Comparison of ENCODE assay signal across 9 cellular contexts in genomic region chr11:65489706-65490310, GRCh38. TPM values are rescaled to one million over a fixed set of nuclear protein-coding genes. Genes with fewer than 3 reads are reported as not detected.
A peak's percentile ranks its signal among the peaks of the same experiment; 100 is the strongest.
DNase-seq lines count a peak whose midpoint lies in the region; ATAC-seq and TF ChIP-seq lines count a peak whose summit lies in the region.
"Had no signal": no experiment of that assay in that cellular context is flagged by ENCODE, and none has a peak within 500 bp of the region (broad histone marks: within the 10 kb centered on the region; RNA-seq: fewer than 3 reads in every experiment).

No MANE protein-coding gene starts in this region.

- H3K4me1 ChIP-seq in mesodermal cell (ENCODE audit: control insufficient read depth, insufficient read depth, low read length, poor library complexity, severe bottlenecking), result peaks cover 86% of the 10 kb centered on the region
- H3K4me1 ChIP-seq in tibial nerve, result peaks cover 20 to 96% (median 83%) of the 10 kb centered on the region in 4 donors

- H3K4me3 ChIP-seq in coronary artery, result peak overlapping the region; percentile 42
- no peak overlapping the region for H3K4me3 ChIP-seq in mesodermal cell (ENCODE audit: extremely low read depth, insufficient read depth, low read length, poor library complexity, severe bottlenecking)
- H3K4me3 ChIP-seq in tibial nerve, result no peak overlapping the region

- ATAC-seq in HG03175 (IDR thresholded peaks at IDR 0.05; ENCODE audit: unreplicated experiment), result no peak
- no peak for ATAC-seq in HG02970 (IDR thresholded peaks at IDR 0.05; ENCODE audit: low FRiP score, unreplicated experiment)

- H3K27ac ChIP-seq in coronary artery, result peak overlapping the region; percentile 97 to 98
- H3K27ac ChIP-seq in mesodermal cell (ENCODE audit: low read depth, low read length, severe bottlenecking), result peak overlapping the region; percentile 98
- peak overlapping the region; percentile 93 to 99 (median 94) for H3K27ac ChIP-seq in tibial nerve

- no peak for TF ChIP-seq EP300 in tibial nerve (IDR thresholded peaks at IDR 0.05)

- H3K27me3 ChIP-seq in tibial nerve, result no peaks in the 10 kb centered on the region

- peak; percentile 63 to 64 for DNase-seq in NCI-H524 (lab: John Stamatoyannopoulos, UW)
- DNase-seq in NCI-H524 treated with DMSO at 0.1 percent for 48 hours (lab: John Stamatoyannopoulos, UW), result no peak
- peak; percentile 83 for DNase-seq in coronary artery (ENCODE audit: low spot score)
- no peak for DNase-seq in tibial nerve (ENCODE audit: low spot score in 2 of 2)
- no peak for DNase-seq in T-helper 2 cell
- DNase-seq: NCI-H1436 treated with DMSO at 0.1 percent for 48 hours had no signal

- TF ChIP-seq CTCF in coronary artery (IDR thresholded peaks at IDR 0.05) (no peak), tibial nerve (IDR thresholded peaks at IDR 0.05) (no peak)

- no peak for TF ChIP-seq POLR2A in tibial nerve (IDR thresholded peaks at IDR 0.05)

- H3K9me3 ChIP-seq in mesodermal cell (ENCODE audit: control insufficient read depth, low read length), result no peaks in the 10 kb centered on the region
- no peaks in the 10 kb centered on the region for H3K9me3 ChIP-seq in tibial nerve

- H3K36me3 ChIP-seq in mesodermal cell (ENCODE audit: control insufficient read depth, insufficient read depth, low read length) (no peaks in the 10 kb centered on the region), tibial nerve (no peaks in the 10 kb centered on the region)

- 36 to 41% methylated on average over 5 of the region's 8 CpGs for WGBS in mesodermal cell (ENCODE audit: insufficient coverage in 2 of 2), 2 experiments
- 28 to 30% methylated on average over 8 of the region's 8 CpGs for WGBS in tibial nerve, 2 donors

RNA-seq across cellular contexts. Expression of gene MALAT1, which starts 9.0 kb away (rescaled TPM):
- 1,431 TPM for polyA plus RNA-seq in mesodermal cell (2013, experiment 1 of 2)
- 2,018 TPM for polyA plus RNA-seq in mesodermal cell (2013, experiment 2 of 2)
- total RNA-seq in tibial nerve, result over 10,000 TPM; 20,649 to 23,532 (median 22,230) TPM

RNA-seq across cellular contexts. Expression of gene SCYL1, which starts 35.1 kb away (rescaled TPM):
- 102 TPM for polyA plus RNA-seq in mesodermal cell (2013, experiment 1 of 2)
- polyA plus RNA-seq in mesodermal cell (2013, experiment 2 of 2), result 89.8 TPM
- total RNA-seq in tibial nerve, result 100 to 1,000 TPM; 109 to 128 (median 112) TPM

Comparison
In these comparisons a context has a peak if more than half of its experiments do, and no peak if none do; other contexts are left out.
1. DNase-seq: peak in NCI-H524 (2 of 2) and coronary artery (single experiment); none in NCI-H524 treated with DMSO at 0.1 percent for 48 hours (single experiment), tibial nerve (0 of 2) and T-helper 2 cell (0 of 5).
2. Peak in every context shown above with its lines, with median percentiles within 50 percentile points of each other: H3K27ac ChIP-seq.